Comparison of ENCODE assay signal across 8 cellular contexts in the genomic region with DNA sequence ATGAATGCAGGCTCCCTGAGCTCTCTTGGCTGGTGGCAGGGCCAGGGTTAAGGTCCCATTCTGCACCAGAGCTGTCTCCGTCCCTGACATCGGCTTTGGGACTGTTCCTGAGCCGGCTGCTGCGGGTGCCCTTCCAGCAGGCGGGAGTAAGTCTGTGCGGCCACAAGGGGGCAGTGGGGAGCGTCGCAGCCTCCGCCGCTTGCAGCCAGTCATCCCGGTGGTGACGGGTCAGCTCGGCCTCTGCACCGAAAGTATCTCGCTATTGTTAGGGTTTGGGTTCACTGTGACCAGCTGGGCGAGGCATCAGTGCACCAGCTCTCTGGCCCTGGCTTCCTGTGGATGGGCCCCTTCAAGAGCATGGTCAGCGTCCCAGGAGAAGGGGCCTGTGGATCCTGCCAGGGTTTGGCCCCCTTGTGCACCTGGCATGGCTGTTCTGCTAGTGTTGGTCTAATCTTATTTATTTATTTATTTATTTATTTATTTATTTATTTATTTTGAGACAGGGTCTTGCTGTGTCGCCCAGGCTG. TPM values are rescaled to one million over a fixed set of nuclear protein-coding genes. Genes with fewer than 3 reads are reported as not detected.
DNase-seq lines count a peak whose midpoint lies in the region; ATAC-seq, FAIRE-seq and TF ChIP-seq lines count a peak whose summit lies in the region.

No MANE protein-coding gene starts in this region.

- ATAC-seq in HG03342 (IDR thresholded peaks at IDR 0.05; ENCODE audit: unreplicated experiment): peak; percentile 56
- ATAC-seq in GM21390 (IDR thresholded peaks at IDR 0.05; ENCODE audit: unreplicated experiment): no peak

- H3K4me1 ChIP-seq in neural progenitor cell: peaks cover 21% of the 10 kb centered on the region
- peaks cover 15 to 51% (median 40%) of the 10 kb centered on the region in 4 donors for H3K4me1 ChIP-seq in stomach

- no peak for TF ChIP-seq POLR2A in stomach (IDR thresholded peaks at IDR 0.05)

- H3K9me3 ChIP-seq in neural progenitor cell (ENCODE audit: low read depth) (no peaks in the 10 kb centered on the region), stomach (no peaks in the 10 kb centered on the region)

- H3K27me3 ChIP-seq in neural progenitor cell: no peaks in the 10 kb centered on the region
- no peaks in the 10 kb centered on the region for H3K27me3 ChIP-seq in stomach

- H3F3A ChIP-seq in neural progenitor cell (ENCODE audit: low read depth): peaks cover 13% of the 10 kb centered on the region

- intact Hi-C loops in stomach (cut with DNase I; ENCODE audit: low total_unique reads): no loop called here

- no peaks in the 10 kb centered on the region for H3K36me3 Mint-ChIP-seq in neural progenitor cell

- FAIRE-seq in RCC 7860 (lab: Jason Lieb, UNC): no peak

- WGBS in stomach, 5 donors: 10 to 28% (median 10%) methylated on average over 8 to 18 of the region's 18 CpGs

- no peak overlapping the region for H2AFZ ChIP-seq in neural progenitor cell (replicated peaks)

- no peaks in the 10 kb centered on the region for H3K27me3 Mint-ChIP-seq in neural progenitor cell (ENCODE audit: insufficient read depth, low read depth)

- TF ChIP-seq CTCF in neural progenitor cell (IDR thresholded peaks at IDR 0.05) (peak; percentile 94), stomach (IDR thresholded peaks at IDR 0.05) (peak in 5 of 7 experiments; percentile 67 to 98 (median 90))

- H3K36me3 ChIP-seq in neural progenitor cell: no peaks in the 10 kb centered on the region
- peaks cover 0 to 11% (median 7%) of the 10 kb centered on the region in 4 donors for H3K36me3 ChIP-seq in stomach

- peaks cover 87% of the 10 kb centered on the region for H4K20me1 ChIP-seq in neural progenitor cell (ENCODE audit: low read depth)

- H3K27ac ChIP-seq in neural progenitor cell (no peak overlapping the region), stomach (peak overlapping the region in 1 of 5 donors; percentile 6)

- peaks cover 84% of the 10 kb centered on the region for H3K79me2 ChIP-seq in neural progenitor cell (ENCODE audit: low read depth)

- H3K9ac ChIP-seq in neural progenitor cell: no peak overlapping the region

- H3K4me2 ChIP-seq in neural progenitor cell: peak overlapping the region; percentile 56

- peaks cover 18% of the 10 kb centered on the region for H3K4me1 Mint-ChIP-seq in neural progenitor cell

- H3K27ac Mint-ChIP-seq in neural progenitor cell: no peak overlapping the region

- H3K4me3 Mint-ChIP-seq in neural progenitor cell: peak overlapping the region; percentile 69

- DNase-seq in ELR (ENCODE audit: low read depth): peak; percentile 86
- DNase-seq in RCC 7860 (ENCODE audit: low spot score): peak; percentile 67
- DNase-seq in activated effector memory CD4-positive, alpha-beta T cell treated with Interleukin-2 at 50 U/mL for 16 hours: peak; percentile 50
- DNase-seq in fibroblast of the conjunctiva (ENCODE audit: low read depth): peak; percentile 77
- peak; percentile 91 for DNase-seq in neural progenitor cell (ENCODE audit: low spot score)
- DNase-seq in stomach: peak; percentile 78

- TF ChIP-seq EP300 in stomach (IDR thresholded peaks at IDR 0.05): no peak

- no peaks in the 10 kb centered on the region for H3K9me3 Mint-ChIP-seq in neural progenitor cell

- H3K4me3 ChIP-seq in neural progenitor cell (no peak overlapping the region), stomach (peak overlapping the region in 2 of 4 donors; percentile 9 to 20)

RNA-seq across cellular contexts. Expression of a gene that starts 15.1 kb away (rescaled TPM):
- 38.0 and 177 TPM in 2 replicates for total RNA-seq in neural progenitor cell (ENCODE audit: low replicate concordance)
- 1,000 to 10,000 TPM in 1 of 5 donors, 100 to 1,000 TPM in 4; 159 to 1,175 (median 226) TPM for total RNA-seq in stomach
- polyA plus RNA-seq in stomach: 100 to 1,000 TPM; 558 to 652 (median 596) TPM

RNA-seq across cellular contexts. Expression of a gene that starts 26.2 kb away (rescaled TPM):
- total RNA-seq in neural progenitor cell (ENCODE audit: low replicate concordance): 0.31 TPM in 1 of 2 replicates, not detected in the other
- total RNA-seq in stomach: under 1 TPM in 1 of 5 donors, not detected in 4; 0.18 TPM
- under 1 TPM in 1 of 3 donors, not detected in 2; 0.18 TPM for polyA plus RNA-seq in stomach

RNA-seq across cellular contexts. Expression of a gene that starts 27.3 kb away (rescaled TPM):
- total RNA-seq in neural progenitor cell (ENCODE audit: low replicate concordance) (41.9 and 96.4 TPM in 2 replicates), stomach (10 to 100 TPM; 10.5 to 90.4 (median 54.0) TPM)
- 100 to 1,000 TPM; 114 to 266 (median 166) TPM for polyA plus RNA-seq in stomach

RNA-seq across cellular contexts. Expression of a gene that starts 38.5 kb away (rescaled TPM):
- total RNA-seq in neural progenitor cell (ENCODE audit: low replicate concordance) (61.4 and 61.9 TPM in 2 replicates), stomach (10 to 100 TPM in 4 of 5 donors, 1 to 10 TPM in 1; 9.9 to 62.6 (median 33.0) TPM)
- polyA plus RNA-seq in stomach: 10 to 100 TPM; 74.9 to 85.8 (median 80.9) TPM
